Comparison of ENCODE assay signal across 16 cellular contexts in the genomic region with DNA sequence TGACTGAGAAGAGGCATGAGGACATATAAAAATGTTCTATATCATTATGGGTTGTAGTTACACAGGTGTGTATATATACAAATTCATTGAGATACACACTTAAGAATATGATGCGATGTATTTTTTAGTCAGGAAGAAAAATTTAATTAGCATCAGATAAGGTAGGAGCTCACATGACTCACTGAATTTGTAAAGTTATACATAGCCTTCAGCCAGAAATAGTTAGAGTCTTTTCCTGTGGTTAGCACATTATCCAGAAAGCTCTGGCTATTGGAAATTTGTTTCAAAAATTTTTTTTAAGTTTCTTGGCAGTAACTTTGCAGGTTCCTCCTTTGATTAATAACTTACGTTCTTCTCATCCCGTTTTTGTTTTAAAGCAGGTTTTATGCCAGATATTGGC.
DNase-seq lines count a peak whose midpoint lies in the region; ATAC-seq and TF ChIP-seq lines count a peak whose summit lies in the region.
"Had no signal": no experiment of that assay in that cellular context is flagged by ENCODE, and none has a peak within 500 bp of the region (broad histone marks: within the 10 kb centered on the region; RNA-seq: fewer than 3 reads in every experiment).

No MANE protein-coding gene starts in this region.

- CTCF ChIA-PET in CD4-positive, alpha-beta T cell (lab: Charles Lee): no interaction called here
- CTCF ChIA-PET in T-cell (lab: Charles Lee): interaction anchor here in 1 of 2 donors (0.6 kb wide), 1 partner anchor 8 kb away, joined by 3 read pairs; no protein-coding TSS in a partner anchor

- no peak overlapping the region for H3K4me3 ChIP-seq in GM23248
- H3K4me3 ChIP-seq: BLaER1 treated with 17β-estradiol and CSF1 and Interleukin-3, amounts not matched to agents 10 nM and 100 nM had no signal

- WGBS in GM23248 (ENCODE audit: low coverage in 1 of 2, low lambda C conversion rate in 2 of 2, missing lambda C conversion rate in 2 of 2), 2 experiments: 71% methylated on average over 3 of the region's 3 CpGs

- DNase-seq in CD4-positive, alpha-beta T cell: no peak
- DNase-seq in GM23248 (peak; percentile 45), T-cell (no peak), memory B cell (ENCODE audit: low spot score in 2 of 2) (no peak), SW 1271 (lab: John Stamatoyannopoulos, UW) (no peak)
- no peak for DNase-seq in activated naive CD8-positive, alpha-beta T cell treated with anti-CD3 and anti-CD28 coated beads, Interleukin-2, amount 50 U/mL, for 24 hours
- DNase-seq: Calu3; CD8-positive, alpha-beta T cell; DMS153; GF-D8; NCI-H1048; NCI-H1436; NCI-H187 treated with DMSO at 0.1 percent for 48 hours; NCI-H69 had no signal

- 0 out of 2 replicates have a peak, but pooled peaks cover 9% of the 10 kb centered on the region for H3K79me2 ChIP-seq in GM23248 (ENCODE audit: insufficient read depth)

- no peak overlapping the region for H2AFZ ChIP-seq in GM23248

- no peaks in the 10 kb centered on the region for H3K9me2 ChIP-seq in GM23248 (ENCODE audit: insufficient read depth)

- H3K4me1 ChIP-seq in GM23248 (ENCODE audit: insufficient read depth): peaks cover 9% of the 10 kb centered on the region; the same call in 1 of the 2 replicates

- H3K4me3 Mint-ChIP-seq in CD4-positive, alpha-beta T cell: no peak overlapping the region
- H3K4me3 Mint-ChIP-seq in T-cell: no peak overlapping the region
- H3K4me3 Mint-ChIP-seq in memory B cell: no peak overlapping the region
- no peak overlapping the region for H3K4me3 Mint-ChIP-seq in activated naive CD8-positive, alpha-beta T cell treated with anti-CD3 and anti-CD28 coated beads, Interleukin-2, amount 50 U/mL, for 24 hours
- H3K4me3 Mint-ChIP-seq: CD8-positive, alpha-beta T cell had no signal

- no peak overlapping the region for H3K27ac ChIP-seq in CD4-positive, alpha-beta T cell (ENCODE audit: low read depth, low read length)
- H3K27ac ChIP-seq in GM23248: no peak overlapping the region
- H3K27ac ChIP-seq: BLaER1 treated with 17β-estradiol and CSF1 and Interleukin-3, amounts not matched to agents 10 nM and 100 nM had no signal

- no peaks in the 10 kb centered on the region for H4K20me1 ChIP-seq in GM23248 (ENCODE audit: insufficient read depth)

- in situ Hi-C loops in GM23248 (cut with MboI): loop anchor here (25.0 kb wide), 1 partner anchor 516 kb away; no protein-coding TSS in a partner anchor

- no peak for ATAC-seq in CD4-positive, alpha-beta T cell (ENCODE audit: poor library complexity)
- ATAC-seq in T-cell (replicated peaks in 1 of 4) (no peak), memory B cell (ENCODE audit: low read depth) (no peak), HG02981 (IDR thresholded peaks at IDR 0.05; ENCODE audit: unreplicated experiment) (no peak)
- ATAC-seq in activated naive CD8-positive, alpha-beta T cell treated with anti-CD3 and anti-CD28 coated beads, Interleukin-2, amount 50 U/mL, for 24 hours: no peak
- ATAC-seq: CD8-positive, alpha-beta T cell had no signal

- no peak overlapping the region for H3K4me2 ChIP-seq in GM23248 (ENCODE audit: unreplicated experiment)
- H3K4me2 ChIP-seq: BLaER1 treated with 17β-estradiol and CSF1 and Interleukin-3, amounts not matched to agents 10 nM and 100 nM had no signal

- peaks cover 47% of the 10 kb centered on the region for H3K36me3 ChIP-seq in GM23248 (ENCODE audit: low read depth)

- H3K27me3 ChIP-seq in CD4-positive, alpha-beta T cell (ENCODE audit: control insufficient read depth, insufficient read depth, low read length): no peaks in the 10 kb centered on the region
- H3K27me3 ChIP-seq in GM23248 (replicated peaks; ENCODE audit: insufficient read depth): no peaks in the 10 kb centered on the region
- H3K27me3 ChIP-seq: BLaER1 treated with 17β-estradiol and CSF1 and Interleukin-3, amounts not matched to agents 10 nM and 100 nM had no signal

- no peak for TF ChIP-seq CTCF in CD4-positive, alpha-beta T cell (IDR thresholded peaks at IDR 0.05)

- peaks cover 6% of the 10 kb centered on the region; the same call in 1 of the 2 replicates for H3F3A ChIP-seq in GM23248 (ENCODE audit: insufficient read depth)

- H3K27me3 Mint-ChIP-seq in CD4-positive, alpha-beta T cell: no peaks in the 10 kb centered on the region
- no peaks in the 10 kb centered on the region for H3K27me3 Mint-ChIP-seq in T-cell
- no peaks in the 10 kb centered on the region for H3K27me3 Mint-ChIP-seq in memory B cell
- no peaks in the 10 kb centered on the region for H3K27me3 Mint-ChIP-seq in activated naive CD8-positive, alpha-beta T cell treated with anti-CD3 and anti-CD28 coated beads, Interleukin-2, amount 50 U/mL, for 24 hours

- no peaks in the 10 kb centered on the region for H3K9me3 ChIP-seq in CD4-positive, alpha-beta T cell (ENCODE audit: control insufficient read depth, low read length)
- H3K9me3 ChIP-seq in GM23248 (ENCODE audit: low read depth): no peaks in the 10 kb centered on the region
- H3K9me3 ChIP-seq: BLaER1 treated with 17β-estradiol and CSF1 and Interleukin-3, amounts not matched to agents 10 nM and 100 nM had no signal

- peaks cover 95% of the 10 kb centered on the region for H3K36me3 Mint-ChIP-seq in CD4-positive, alpha-beta T cell (ENCODE audit: low read depth)
- H3K36me3 Mint-ChIP-seq in T-cell (peaks cover 56% of the 10 kb centered on the region), memory B cell (peaks cover 27% of the 10 kb centered on the region)
- peaks cover 59% of the 10 kb centered on the region for H3K36me3 Mint-ChIP-seq in activated naive CD8-positive, alpha-beta T cell treated with anti-CD3 and anti-CD28 coated beads, Interleukin-2, amount 50 U/mL, for 24 hours (ENCODE audit: low read depth)

- intact Hi-C loops in CD4-positive, alpha-beta T cell (cut with DNase I, micrococcal nuclease): no loop called here

- H3K9ac ChIP-seq in GM23248: no peak overlapping the region
- H3K9ac ChIP-seq: BLaER1 treated with 17β-estradiol and CSF1 and Interleukin-3, amounts not matched to agents 10 nM and 100 nM had no signal

- no peaks in the 10 kb centered on the region for H3K9me3 Mint-ChIP-seq in CD4-positive, alpha-beta T cell
- no peaks in the 10 kb centered on the region for H3K9me3 Mint-ChIP-seq in T-cell
- H3K9me3 Mint-ChIP-seq in memory B cell: no peaks in the 10 kb centered on the region
- no peaks in the 10 kb centered on the region for H3K9me3 Mint-ChIP-seq in activated naive CD8-positive, alpha-beta T cell treated with anti-CD3 and anti-CD28 coated beads, Interleukin-2, amount 50 U/mL, for 24 hours
- H3K9me3 Mint-ChIP-seq: CD8-positive, alpha-beta T cell had no signal

- H3K27ac Mint-ChIP-seq in CD4-positive, alpha-beta T cell: peak overlapping the region; percentile 24
- H3K27ac Mint-ChIP-seq in T-cell (peak overlapping the region; percentile 44 to 61), memory B cell (peak overlapping the region; percentile 63)
- H3K27ac Mint-ChIP-seq in activated naive CD8-positive, alpha-beta T cell treated with anti-CD3 and anti-CD28 coated beads, Interleukin-2, amount 50 U/mL, for 24 hours: no peak overlapping the region
- H3K27ac Mint-ChIP-seq: CD8-positive, alpha-beta T cell had no signal

- peaks cover 11% of the 10 kb centered on the region for H3K4me1 Mint-ChIP-seq in CD4-positive, alpha-beta T cell (ENCODE audit: low read depth)
- peaks cover 10 to 18% (median 16%) of the 10 kb centered on the region in 3 donors for H3K4me1 Mint-ChIP-seq in T-cell
- peaks cover 21% of the 10 kb centered on the region for H3K4me1 Mint-ChIP-seq in memory B cell
- peaks cover 23% of the 10 kb centered on the region for H3K4me1 Mint-ChIP-seq in activated naive CD8-positive, alpha-beta T cell treated with anti-CD3 and anti-CD28 coated beads, Interleukin-2, amount 50 U/mL, for 24 hours

- POLR2A ChIA-PET in CD4-positive, alpha-beta T cell (lab: Charles Lee): no interaction called here
- POLR2A ChIA-PET in T-cell (lab: Charles Lee): interaction anchor here in 1 of 2 donors (0.6 kb wide), 1 partner anchor 24 kb away, joined by 3 read pairs; no protein-coding TSS in a partner anchor
